ENCODE assay signal across 8 cellular contexts in the genomic region with DNA sequence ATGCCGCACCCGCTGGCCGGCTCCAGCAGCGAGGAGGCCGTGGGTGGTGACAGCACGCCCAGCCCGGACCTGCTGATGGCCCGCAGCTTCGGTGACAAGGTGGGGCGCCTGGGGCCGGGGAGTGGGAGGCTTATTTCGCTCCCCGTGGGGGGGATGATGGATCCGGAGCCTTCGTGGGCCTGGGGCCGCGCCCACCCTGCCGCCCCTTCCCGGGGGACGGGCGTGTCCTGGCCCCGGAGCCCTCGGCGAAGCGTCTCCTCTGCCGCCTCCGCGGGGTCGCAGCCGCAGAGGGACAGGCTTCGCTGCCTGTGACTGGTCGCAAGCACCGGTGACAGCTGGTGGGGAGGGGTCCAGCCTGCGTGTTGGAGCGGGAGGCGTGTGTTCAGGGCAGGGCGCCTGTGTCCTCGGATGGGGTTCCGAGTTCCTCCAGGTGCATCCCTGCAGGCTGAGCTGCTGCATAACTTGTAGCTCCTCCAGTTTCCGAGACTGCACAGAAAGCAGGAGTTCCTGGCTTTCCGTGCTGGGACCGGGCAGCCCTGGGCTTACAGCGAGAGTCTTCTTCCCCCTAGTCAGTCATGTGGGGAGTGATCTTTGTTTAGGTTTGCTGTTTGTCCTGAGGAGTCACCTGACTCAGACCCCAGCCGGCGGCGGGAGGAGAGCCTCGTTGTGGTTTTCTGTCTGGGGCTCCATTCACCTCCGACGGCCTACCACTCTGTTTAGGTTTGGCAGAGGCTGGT. TPM values are rescaled to one million over a fixed set of nuclear protein-coding genes. Genes with fewer than 3 reads are reported as not detected.
DNase-seq lines count a peak whose midpoint lies in the region; ATAC-seq and TF ChIP-seq lines count a peak whose summit lies in the region.

No MANE protein-coding gene starts in this region.

- H3K36me3 ChIP-seq in esophagus muscularis mucosa (no peaks in the 10 kb centered on the region), mucosa of stomach (ENCODE audit: control insufficient read depth, insufficient read depth, low read length) (no peaks in the 10 kb centered on the region), suprapubic skin (no peaks in the 10 kb centered on the region)

- TF ChIP-seq POLR2A in esophagus muscularis mucosa (IDR thresholded peaks at IDR 0.05; ENCODE audit: low read depth) = no peak
- TF ChIP-seq POLR2A in suprapubic skin (IDR thresholded peaks at IDR 0.05) = no peak

- intact Hi-C loops in esophagus muscularis mucosa (cut with DNase I) = loop anchor here (2.0 to 5.0 kb wide), 2 partner anchors 41 to 68 kb away; no protein-coding TSS in a partner anchor

- no peak for TF ChIP-seq EP300 in esophagus muscularis mucosa (IDR thresholded peaks at IDR 0.05)
- no peak for TF ChIP-seq EP300 in suprapubic skin (IDR thresholded peaks at IDR 0.05)

- DNase-seq in CD1c-positive myeloid dendritic cell (ENCODE audit: extremely low spot score) (peak; percentile 68), NOMO-1 treated with dmso at 0.1 percent for 144 hours (lab: John Stamatoyannopoulos, UW; ENCODE audit: unreplicated experiment) (peak; percentile 54), esophagus muscularis mucosa (ENCODE audit: extremely low spot score) (peak; percentile 93), suprapubic skin (ENCODE audit: low spot score in 2 of 2) (peak; percentile 74 to 84)
- peak; percentile 64 to 66 for DNase-seq in activated T-cell treated with anti-CD3 and anti-CD28 coated beads, Interleukin-2, amount 50 U/mL, for 48 hours

- peak overlapping the region; percentile 67 for H3K9ac ChIP-seq in mucosa of stomach (ENCODE audit: low read length)

- WGBS in esophagus muscularis mucosa = 3% methylated on average over 7 of the region's 49 CpGs
- WGBS in suprapubic skin = 2% methylated on average over 6 of the region's 49 CpGs

- H3K27ac ChIP-seq in esophagus muscularis mucosa (replicated peaks in 1 of 4) (peak overlapping the region; percentile 84 to 87 (median 86)), suprapubic skin (peak overlapping the region; percentile 67)

- H3K9me3 ChIP-seq in esophagus muscularis mucosa (no peaks in the 10 kb centered on the region), mucosa of stomach (ENCODE audit: control insufficient read depth, low read length) (no peaks in the 10 kb centered on the region), suprapubic skin (no peaks in the 10 kb centered on the region)

- no peaks in the 10 kb centered on the region for H3K27me3 ChIP-seq in esophagus muscularis mucosa
- no peaks in the 10 kb centered on the region for H3K27me3 ChIP-seq in mucosa of stomach (ENCODE audit: control insufficient read depth, insufficient read depth, low read length)
- H3K27me3 ChIP-seq in suprapubic skin = no peaks in the 10 kb centered on the region

- H3K4me1 ChIP-seq in esophagus muscularis mucosa = peaks cover 33 to 61% (median 60%) of the 10 kb centered on the region in 4 donors
- peaks cover 46% of the 10 kb centered on the region for H3K4me1 ChIP-seq in mucosa of stomach (ENCODE audit: control insufficient read depth, insufficient read depth, low read length)
- peaks cover 54% of the 10 kb centered on the region for H3K4me1 ChIP-seq in suprapubic skin

- TF ChIP-seq CTCF in esophagus muscularis mucosa (IDR thresholded peaks at IDR 0.05) = no peak
- no peak for TF ChIP-seq CTCF in suprapubic skin (IDR thresholded peaks at IDR 0.05)

- H3K4me3 ChIP-seq in esophagus muscularis mucosa (peak overlapping the region; percentile 75 to 97 (median 90)), mucosa of stomach (ENCODE audit: low read length) (peak overlapping the region; percentile 82), suprapubic skin (peak overlapping the region; percentile 62)

- peak; percentile 14 for ATAC-seq in GM19372 (IDR thresholded peaks at IDR 0.05; ENCODE audit: low read depth, unreplicated experiment)
- peak; percentile 26 for ATAC-seq in HG03457 (IDR thresholded peaks at IDR 0.05; ENCODE audit: unreplicated experiment)

RNA-seq across cellular contexts. Expression of a gene that starts 0.7 kb away (rescaled TPM):
- total RNA-seq in esophagus muscularis mucosa (10 to 100 TPM in 2 of 4 donors, 1 to 10 TPM in 2; 7.1 to 10.5 (median 8.9) TPM), suprapubic skin (10 to 100 TPM; 12.8 to 16.1 (median 14.4) TPM)

RNA-seq across cellular contexts. Expression of a gene that starts 33.3 kb away (rescaled TPM):
- total RNA-seq in esophagus muscularis mucosa = 10 to 100 TPM; 10.9 to 15.8 (median 11.9) TPM
- 10 to 100 TPM in 3 of 4 donors, 1 to 10 TPM in 1; 9.0 to 14.9 (median 14.2) TPM for total RNA-seq in suprapubic skin

Comparison
In these comparisons a context has a peak if more than half of its experiments do, and no peak if none do; other contexts are left out.
1. Peak in every context shown above with its lines: DNase-seq, ATAC-seq, H3K4me3 ChIP-seq and H3K27ac ChIP-seq.